22 cellular contexts compared by ENCODE assay signal in genomic region chr3:45555666-45556065, GRCh38.
"Had no signal": no experiment of that assay in that cellular context is flagged by ENCODE, and none has a peak within 500 bp of the region (broad histone marks: within the 10 kb centered on the region; RNA-seq: fewer than 3 reads in every experiment).

No MANE protein-coding gene starts in this region.

- H3K9me3 Mint-ChIP-seq: activated CD4-positive, alpha-beta memory T cell treated with anti-CD3 and anti-CD28 coated beads for 36 hours; activated CD4-positive, alpha-beta T cell treated with anti-CD3 and anti-CD28 coated beads, Interleukin-2, amount 10 ng/mL, durations not matched to agents 7 days and 5 days; activated naive CD8-positive, alpha-beta T cell treated with anti-CD3 and anti-CD28 coated beads, Interleukin-2, amount 10 ng/mL, durations not matched to agents 7 days and 5 days; activated T-cell treated with anti-CD3 and anti-CD28 coated beads, Interleukin-2, amount 50 U/mL, for 72 hours; activated T-helper 2 cell treated with anti-CD3 and anti-CD28 coated beads, Interferon-gamma antibody, Interleukin-2, Interleukin-4, amounts not matched to agents 10 μg/mL and 5 μg/mL and 100 μg/mL, durations not matched to agents 14 hours and 24 hours and 36 hours had no signal

- H3K36me3 ChIP-seq: adrenal gland had no signal

- H3K27ac ChIP-seq: adrenal gland, SK-N-MC had no signal

- H3K27me3 ChIP-seq: adrenal gland had no signal

- H3K4me3 ChIP-seq: adrenal gland, SK-N-MC had no signal

- H3K9me3 ChIP-seq: adrenal gland had no signal

- H3K27ac Mint-ChIP-seq: activated CD4-positive, alpha-beta memory T cell treated with anti-CD3 and anti-CD28 coated beads for 36 hours; activated CD4-positive, alpha-beta T cell treated with anti-CD3 and anti-CD28 coated beads, Interleukin-2, amount 10 ng/mL, durations not matched to agents 7 days and 5 days; activated T-cell treated with anti-CD3 and anti-CD28 coated beads, Interleukin-2, amount 50 U/mL, for 72 hours; activated T-helper 2 cell treated with anti-CD3 and anti-CD28 coated beads, Interferon-gamma antibody, Interleukin-2, Interleukin-4, amounts not matched to agents 10 μg/mL and 5 μg/mL and 100 μg/mL, durations not matched to agents 14 hours and 24 hours and 36 hours had no signal

- DNase-seq: activated CD4-positive, alpha-beta memory T cell treated with anti-CD3 and anti-CD28 coated beads for 36 hours; activated CD4-positive, alpha-beta T cell treated with anti-CD3 and anti-CD28 coated beads, Interleukin-2, amount 10 ng/mL, durations not matched to agents 7 days and 5 days; activated CD4-positive, CD25-positive, alpha-beta regulatory T cell; activated gamma-delta T cell treated with Interleukin-2 at 50 U/mL for 16 hours; activated naive CD4-positive, alpha-beta T cell treated with anti-CD3 and anti-CD28 coated beads, Interleukin-2, amount 50 U/mL, for 16 hours; activated naive CD8-positive, alpha-beta T cell treated with anti-CD3 and anti-CD28 coated beads, Interleukin-2, amount 10 ng/mL, durations not matched to agents 7 days and 5 days; activated T-cell treated with anti-CD3 and anti-CD28 coated beads for 4 hours; activated T-cell treated with anti-CD3 and anti-CD28 coated beads, Interleukin-2, amount 50 U/mL, for 72 hours; anterior cingulate cortex; central memory CD4-positive, alpha-beta T cell; Kasumi-1; KBM-7; NCI-H146; NCI-H187 treated with DMSO at 0.1 percent for 48 hours; NCI-H2081 treated with DMSO at 0.1 percent for 48 hours; NCI-H446; RPMI8226; T-helper 1 cell had no signal

- H3K4me1 Mint-ChIP-seq: activated CD4-positive, alpha-beta T cell treated with anti-CD3 and anti-CD28 coated beads, Interleukin-2, amount 10 ng/mL, durations not matched to agents 7 days and 5 days had no signal

- H3K36me3 Mint-ChIP-seq: activated CD4-positive, alpha-beta memory T cell treated with anti-CD3 and anti-CD28 coated beads for 36 hours; activated naive CD8-positive, alpha-beta T cell treated with anti-CD3 and anti-CD28 coated beads, Interleukin-2, amount 10 ng/mL, durations not matched to agents 7 days and 5 days had no signal

- H3K27me3 Mint-ChIP-seq: activated CD4-positive, alpha-beta memory T cell treated with anti-CD3 and anti-CD28 coated beads for 36 hours; activated CD4-positive, alpha-beta T cell treated with anti-CD3 and anti-CD28 coated beads, Interleukin-2, amount 10 ng/mL, durations not matched to agents 7 days and 5 days; activated naive CD8-positive, alpha-beta T cell treated with anti-CD3 and anti-CD28 coated beads, Interleukin-2, amount 10 ng/mL, durations not matched to agents 7 days and 5 days had no signal

- H3K4me3 Mint-ChIP-seq: activated CD4-positive, alpha-beta memory T cell treated with anti-CD3 and anti-CD28 coated beads for 36 hours; activated CD4-positive, alpha-beta T cell treated with anti-CD3 and anti-CD28 coated beads, Interleukin-2, amount 10 ng/mL, durations not matched to agents 7 days and 5 days; activated naive CD8-positive, alpha-beta T cell treated with anti-CD3 and anti-CD28 coated beads, Interleukin-2, amount 10 ng/mL, durations not matched to agents 7 days and 5 days; activated T-cell treated with anti-CD3 and anti-CD28 coated beads, Interleukin-2, amount 50 U/mL, for 72 hours had no signal

- ATAC-seq: activated T-cell treated with anti-CD3 and anti-CD28 coated beads, Interleukin-2, amount 50 U/mL, for 72 hours; Right ventricle myocardium inferior had no signal
